Comparison of ENCODE assay signal across 15 cellular contexts in genomic region chr5:33362915-33363314, GRCh38.
DNase-seq lines count a peak whose midpoint lies in the region; ATAC-seq, FAIRE-seq and TF ChIP-seq lines count a peak whose summit lies in the region.
"Had no signal": no experiment of that assay in that cellular context is flagged by ENCODE, and none has a peak within 500 bp of the region (broad histone marks: within the 10 kb centered on the region; RNA-seq: fewer than 3 reads in every experiment).

No MANE protein-coding gene starts in this region.

- H2BK120ac ChIP-seq in trophoblast cell (ENCODE audit: insufficient read depth, low read length, poor library complexity): no peak overlapping the region

- WGBS in trophoblast cell (ENCODE audit: extremely low coverage, insufficient coverage, insufficient read length): no CpG with 5 or more reads among the region's 4 CpGs

- H3K4me3 ChIP-seq in trophoblast cell (ENCODE audit: low read depth, low read length) (no peak overlapping the region), kidney (ENCODE audit: low read length in 2 of 2) (no peak overlapping the region)
- H3K4me3 ChIP-seq: SJCRH30 had no signal

- H3K27ac ChIP-seq in trophoblast cell (ENCODE audit: low read depth, low read length): peak overlapping the region; percentile 85
- no peak overlapping the region for H3K27ac ChIP-seq in kidney (ENCODE audit: low read depth in 2 of 2, low read length in 2 of 2)
- H3K27ac ChIP-seq: SJCRH30 had no signal

- H3K9me3 ChIP-seq in trophoblast cell (ENCODE audit: insufficient read depth, low read depth, low read length) (peaks cover 3% of the 10 kb centered on the region), kidney (ENCODE audit: control insufficient read depth in 1 of 2, low read length in 2 of 2) (no peaks in the 10 kb centered on the region)
- H3K9me3 ChIP-seq: SJCRH30 had no signal

- peaks cover 2 to 8% of the 10 kb centered on the region in 2 experiments for H3K4me1 ChIP-seq in trophoblast cell (ENCODE audit: control insufficient read depth in 1 of 2, insufficient read depth in 2 of 2, low read length in 2 of 2)
- H3K4me1 ChIP-seq in kidney (ENCODE audit: control insufficient read depth in 1 of 2, insufficient read depth in 1 of 2, low read depth in 1 of 2, low read length in 2 of 2): peaks cover 0 to 6% of the 10 kb centered on the region in 2 donors
- H3K4me1 ChIP-seq: SJCRH30 had no signal

- no peak overlapping the region for H3K18ac ChIP-seq in trophoblast cell (ENCODE audit: low read length)

- no peak overlapping the region for H2BK12ac ChIP-seq in trophoblast cell (ENCODE audit: low read length)

- no peak overlapping the region for H4K12ac ChIP-seq in trophoblast cell (ENCODE audit: low read depth, low read length)

- intact Hi-C loops in left ventricle myocardium superior (cut with micrococcal nuclease): no loop called here
- intact Hi-C loops in kidney (cut with DNase I): no loop called here

- ATAC-seq in left ventricle myocardium superior (peak; percentile 84), GM21526 (IDR thresholded peaks at IDR 0.05; ENCODE audit: low FRiP score, unreplicated experiment) (no peak)

- no peaks in the 10 kb centered on the region for H3K27me3 ChIP-seq in trophoblast cell (ENCODE audit: insufficient read depth, low read length)
- H3K27me3 ChIP-seq: SJCRH30 had no signal

- H3K4ac ChIP-seq in trophoblast cell (ENCODE audit: low read depth, low read length): no peak overlapping the region

- H3K36me3 ChIP-seq in trophoblast cell (ENCODE audit: control insufficient read depth in 1 of 2, insufficient read depth in 2 of 2, low read length in 2 of 2) (peaks cover 0 to 2% of the 10 kb centered on the region in 2 experiments), kidney (ENCODE audit: control insufficient read depth in 1 of 2, insufficient read depth in 2 of 2, low read length in 2 of 2) (no peaks in the 10 kb centered on the region)
- H3K36me3 ChIP-seq: SJCRH30 had no signal

- no peak overlapping the region for H2BK5ac ChIP-seq in trophoblast cell (ENCODE audit: low read depth, low read length, poor library complexity)

- no peak for TF ChIP-seq CTCF in kidney (IDR thresholded peaks at IDR 0.05; ENCODE audit: borderline replicate concordance, extremely low read depth, insufficient read depth)

- no peak overlapping the region for H4K8ac ChIP-seq in trophoblast cell (ENCODE audit: low read depth, low read length)

- H2AFZ ChIP-seq in trophoblast cell (ENCODE audit: insufficient read depth, low read length, poor library complexity): no peak overlapping the region

- no peak for FAIRE-seq in kidney (lab: Jason Lieb, UNC)
- FAIRE-seq: keratinocyte had no signal

- DNase-seq in ELF-1 (ENCODE audit: low read depth, low spot score): peak; percentile 91
- peak; percentile 89 for DNase-seq in amniotic epithelial cell (ENCODE audit: low read depth)
- peak; percentile 31 for DNase-seq in left ventricle myocardium superior
- no peak for DNase-seq in trophoblast cell
- no peak for DNase-seq in anterior cingulate cortex (lab: John Stamatoyannopoulos, UW)
- DNase-seq in NCI-H2107 (lab: John Stamatoyannopoulos, UW): no peak
- DNase-seq in kidney: no peak
- DNase-seq: activated CD4-positive, alpha-beta T cell treated with anti-CD3 and anti-CD28 coated beads, Interleukin-2, amount 10 ng/mL, durations not matched to agents 24 days and 14 days; activated naive CD4-positive, alpha-beta T cell treated with anti-CD3 and anti-CD28 coated beads, Interleukin-2, amount 10 ng/mL, durations not matched to agents 7 days and 5 days; GDM1; Karpas-422; NCI-H510A; SJCRH30 had no signal

- H4K91ac ChIP-seq in trophoblast cell (ENCODE audit: low read depth, low read length): peak overlapping the region; percentile 23

- no peak overlapping the region for H2AK5ac ChIP-seq in trophoblast cell (ENCODE audit: low read length)

- no peak overlapping the region for H3K14ac ChIP-seq in trophoblast cell (ENCODE audit: low read length)

- no peaks in the 10 kb centered on the region for H3K79me2 ChIP-seq in trophoblast cell (ENCODE audit: control insufficient read depth, insufficient read depth, low read length, poor library complexity)

- no peak overlapping the region for H3K4me2 ChIP-seq in trophoblast cell (ENCODE audit: low read length)

- H3K79me1 ChIP-seq in trophoblast cell (ENCODE audit: low read length): peaks cover 9% of the 10 kb centered on the region

- no peak overlapping the region for H3K23ac ChIP-seq in trophoblast cell (ENCODE audit: low read length)

- H3K9ac ChIP-seq in trophoblast cell (ENCODE audit: low read length) (no peak overlapping the region), kidney (ENCODE audit: low read length in 2 of 2) (no peak overlapping the region)

Comparison
In these comparisons a context has a peak if more than half of its experiments do, and no peak if none do; other contexts are left out.
1. DNase-seq: peak in ELF-1 (single experiment), amniotic epithelial cell (single experiment) and left ventricle myocardium superior (single experiment); none in trophoblast cell (0 of 2), anterior cingulate cortex (0 of 58), NCI-H2107 (single experiment) and kidney (single experiment).